In genomic region chr13:46168818-46169217, GRCh38 we compare ENCODE assay signal across 9 cellular contexts. TPM values are rescaled to one million over a fixed set of nuclear protein-coding genes. Genes with fewer than 3 reads are reported as not detected.
DNase-seq lines count a peak whose midpoint lies in the region; TF ChIP-seq lines count a peak whose summit lies in the region.
"Had no signal": no experiment of that assay in that cellular context is flagged by ENCODE, and none has a peak within 500 bp of the region (broad histone marks: within the 10 kb centered on the region; RNA-seq: fewer than 3 reads in every experiment).

No MANE protein-coding gene starts in this region.

- CTCF ChIA-PET in activated CD4-positive, alpha-beta memory T cell treated with anti-CD3 and anti-CD28 coated beads for 36 hours (lab: Charles Lee) = interaction anchor here (1.0 to 13.5 kb wide), 6 partner anchors 8 to 219 kb away, joined by 3 to 164 read pairs (median 4); partner anchors contain the start of gene LCP1
- CTCF ChIA-PET in A673 (lab: Charles Lee) = no interaction called here

- POLR2A ChIA-PET in activated CD4-positive, alpha-beta memory T cell treated with anti-CD3 and anti-CD28 coated beads for 36 hours (lab: Charles Lee) = interaction anchor here (0.9 to 9.9 kb wide), 5 partner anchors 8 to 42 kb away, joined by 3 to 239 read pairs (median 4); partner anchors contain the start of genes LCP1 and LRRC63
- POLR2A ChIA-PET in A673 (lab: Charles Lee; ENCODE audit: low non-redundant PET) = no interaction called here

- no peak for TF ChIP-seq CTCF in nephron (IDR thresholded peaks at IDR 0.05; ENCODE audit: unreplicated experiment in 3 of 3)
- no peak for TF ChIP-seq CTCF in A673 (conservative IDR thresholded peaks at IDR 0.05; ENCODE audit: low read depth, low read length)
- no peak for TF ChIP-seq CTCF in adrenal gland (IDR thresholded peaks at IDR 0.05)

- intact Hi-C loops in activated CD4-positive, alpha-beta memory T cell treated with anti-CD3 and anti-CD28 coated beads for 36 hours (cut with micrococcal nuclease) = loop anchor here (1.0 to 5.0 kb wide), 3 partner anchors 9 to 827 kb away; partner anchors contain the start of genes LCP1 and TPT1
- intact Hi-C loops in A673 (cut with micrococcal nuclease; ENCODE audit: unreplicated experiment) = loop anchor here (5.0 to 10.0 kb wide), 4 partner anchors 118 to 794 kb away; no protein-coding TSS in a partner anchor
- intact Hi-C loops in adrenal gland (cut with DNase I) = no loop called here

- no peak overlapping the region for H3K4me3 ChIP-seq in A673 (ENCODE audit: low read depth, low read length, poor library complexity, severe bottlenecking)
- H3K4me3 ChIP-seq in adrenal gland = no peak overlapping the region

- H3K36me3 Mint-ChIP-seq in T-helper 1 cell treated with Interleukin-12 subunit alpha and Interleukin-12 subunit beta and Interleukin-4 antibody, amounts not matched to agents 30 μg/mL and 1 μg/mL, for 36 hours (ENCODE audit: low read depth) = peaks cover 64% of the 10 kb centered on the region
- H3K36me3 Mint-ChIP-seq in activated CD4-positive, alpha-beta memory T cell treated with anti-CD3 and anti-CD28 coated beads for 36 hours = peaks cover 61% of the 10 kb centered on the region
- no peaks in the 10 kb centered on the region for H3K36me3 Mint-ChIP-seq in nephron (ENCODE audit: low read depth)

- H3K27ac Mint-ChIP-seq in T-helper 1 cell treated with Interleukin-12 subunit alpha and Interleukin-12 subunit beta and Interleukin-4 antibody, amounts not matched to agents 30 μg/mL and 1 μg/mL, for 36 hours = peak overlapping the region; percentile 97
- H3K27ac Mint-ChIP-seq in activated CD4-positive, alpha-beta memory T cell treated with anti-CD3 and anti-CD28 coated beads for 36 hours = peak overlapping the region; percentile 86
- H3K27ac Mint-ChIP-seq in nephron = peak overlapping the region in 2 of 3 experiments; percentile 40 to 77

- no peak for TF ChIP-seq POLR2A in adrenal gland (IDR thresholded peaks at IDR 0.05)

- H3K27me3 ChIP-seq in A673 (replicated peaks; ENCODE audit: insufficient read depth, low read depth, low read length, poor library complexity) (no peaks in the 10 kb centered on the region), adrenal gland (no peaks in the 10 kb centered on the region)

- no peak overlapping the region for H3K27ac ChIP-seq in A673 (ENCODE audit: low read depth, low read length, poor library complexity, severe bottlenecking)
- H3K27ac ChIP-seq in adrenal gland = no peak overlapping the region
- H3K27ac ChIP-seq: KMS-11 had no signal

- no peaks in the 10 kb centered on the region for H3K9me3 Mint-ChIP-seq in T-helper 1 cell treated with Interleukin-12 subunit alpha and Interleukin-12 subunit beta and Interleukin-4 antibody, amounts not matched to agents 30 μg/mL and 1 μg/mL, for 36 hours
- H3K9me3 Mint-ChIP-seq in activated CD4-positive, alpha-beta memory T cell treated with anti-CD3 and anti-CD28 coated beads for 36 hours = no peaks in the 10 kb centered on the region
- no peaks in the 10 kb centered on the region for H3K9me3 Mint-ChIP-seq in nephron

- peak overlapping the region; percentile 70 for H3K4me3 Mint-ChIP-seq in T-helper 1 cell treated with Interleukin-12 subunit alpha and Interleukin-12 subunit beta and Interleukin-4 antibody, amounts not matched to agents 30 μg/mL and 1 μg/mL, for 36 hours
- peak overlapping the region; percentile 69 for H3K4me3 Mint-ChIP-seq in activated CD4-positive, alpha-beta memory T cell treated with anti-CD3 and anti-CD28 coated beads for 36 hours
- no peak overlapping the region for H3K4me3 Mint-ChIP-seq in nephron

- DNase-seq in T-helper 1 cell (no peak), Kasumi-1 (lab: John Stamatoyannopoulos, UW) (peak; percentile 39 to 73), A673 (ENCODE audit: low spot score) (no peak), NCI-H1436 (lab: John Stamatoyannopoulos, UW) (no peak), adrenal gland (no peak)
- no peak for DNase-seq in activated CD4-positive, alpha-beta memory T cell treated with anti-CD3 and anti-CD28 coated beads for 36 hours

- H3K4me1 Mint-ChIP-seq in T-helper 1 cell treated with Interleukin-12 subunit alpha and Interleukin-12 subunit beta and Interleukin-4 antibody, amounts not matched to agents 30 μg/mL and 1 μg/mL, for 36 hours (ENCODE audit: low read depth) = peaks cover 89% of the 10 kb centered on the region
- peaks cover 98% of the 10 kb centered on the region for H3K4me1 Mint-ChIP-seq in activated CD4-positive, alpha-beta memory T cell treated with anti-CD3 and anti-CD28 coated beads for 36 hours (ENCODE audit: low read depth)
- peaks cover 19% of the 10 kb centered on the region for H3K4me1 Mint-ChIP-seq in nephron

- H3K4me1 ChIP-seq in A673 (ENCODE audit: insufficient read depth, low read length, poor library complexity, severe bottlenecking) (peaks cover 28% of the 10 kb centered on the region), adrenal gland (replicated peaks in 1 of 2) (peaks cover 0 to 11% of the 10 kb centered on the region in 2 donors)

- BruUV-seq in A673 (replicated peaks; lab: Mats Ljungman, UMichigan) = no TSS peak

- H3K9me3 ChIP-seq in A673 (ENCODE audit: low read depth, low read length, poor library complexity, severe bottlenecking) (no peaks in the 10 kb centered on the region), adrenal gland (replicated peaks in 1 of 3) (no peaks in the 10 kb centered on the region)

- H3K36me3 ChIP-seq in A673 (ENCODE audit: insufficient read depth, low read length, poor library complexity, severe bottlenecking) (no peaks in the 10 kb centered on the region), adrenal gland (replicated peaks in 1 of 2) (no peaks in the 10 kb centered on the region)

- H3K27me3 Mint-ChIP-seq in T-helper 1 cell treated with Interleukin-12 subunit alpha and Interleukin-12 subunit beta and Interleukin-4 antibody, amounts not matched to agents 30 μg/mL and 1 μg/mL, for 36 hours (ENCODE audit: low read depth) = no peaks in the 10 kb centered on the region
- H3K27me3 Mint-ChIP-seq in activated CD4-positive, alpha-beta memory T cell treated with anti-CD3 and anti-CD28 coated beads for 36 hours = no peaks in the 10 kb centered on the region
- no peaks in the 10 kb centered on the region for H3K27me3 Mint-ChIP-seq in nephron (ENCODE audit: low read depth)

RNA-seq across cellular contexts. Expression of gene LCP1, which starts 13.2 kb away (rescaled TPM):
- 1,000 to 10,000 TPM; 1,012 to 1,022 TPM for total RNA-seq in activated CD4-positive, alpha-beta memory T cell treated with anti-CD3 and anti-CD28 coated beads for 36 hours
- total RNA-seq in A673 (2021) = 6.2 and 9.1 TPM in 2 replicates
- 100 to 1,000 TPM in 1 of 8 donors, 10 to 100 TPM in 7; 32.9 to 109 (median 67.2) TPM for total RNA-seq in adrenal gland
- polyA plus RNA-seq in adrenal gland = 10 to 100 TPM; 17.3 to 91.9 (median 27.4) TPM

RNA-seq across cellular contexts. Expression of gene LRRC63, which starts 42.9 kb away (rescaled TPM):
- total RNA-seq in activated CD4-positive, alpha-beta memory T cell treated with anti-CD3 and anti-CD28 coated beads for 36 hours = under 1 TPM; 0.45 to 0.63 TPM
- total RNA-seq in A673 (2021) (0.74 and 0.82 TPM in 2 replicates), adrenal gland (1 to 10 TPM in 2 of 8 donors, under 1 TPM in 4, not detected in 2; 0.26 to 2.2 (median 0.66) TPM)
- polyA plus RNA-seq in adrenal gland = 1 to 10 TPM in 1 of 3 donors, under 1 TPM in 2; 0.32 to 1.3 (median 0.44) TPM

Comparison
In these comparisons a context has a peak if more than half of its experiments do, and no peak if none do; other contexts are left out.
1. H3K4me3 Mint-ChIP-seq: peak in T-helper 1 cell treated with Interleukin-12 subunit alpha and Interleukin-12 subunit beta and Interleukin-4 antibody, amounts not matched to agents 30 μg/mL and 1 μg/mL, for 36 hours (single experiment) and activated CD4-positive, alpha-beta memory T cell treated with anti-CD3 and anti-CD28 coated beads for 36 hours (single experiment); none in nephron (0 of 3).
2. DNase-seq: peak in Kasumi-1 (2 of 2); none in T-helper 1 cell (0 of 5), activated CD4-positive, alpha-beta memory T cell treated with anti-CD3 and anti-CD28 coated beads for 36 hours (single experiment), A673 (single experiment), NCI-H1436 (single experiment) and adrenal gland (0 of 7).
3. RNA of gene LCP1, which starts 13.2 kb away (total RNA-seq): 1,012 to 1,022 TPM in activated CD4-positive, alpha-beta memory T cell treated with anti-CD3 and anti-CD28 coated beads for 36 hours; 32.9 to 109 TPM in adrenal gland and 6.2 to 9.1 TPM in A673; every median in the first group is over 4 times any median in the second.
4. intact Hi-C loops: an anchor here in activated CD4-positive, alpha-beta memory T cell treated with anti-CD3 and anti-CD28 coated beads for 36 hours (1.0 to 5.0 kb wide) and A673 (5.0 to 10.0 kb wide); none called in adrenal gland.
5. Peak in every context shown above with its lines, with median percentiles within 50 percentile points of each other: H3K27ac Mint-ChIP-seq.